Comparison of ENCODE assay signal across 27 cellular contexts in the genomic region with DNA sequence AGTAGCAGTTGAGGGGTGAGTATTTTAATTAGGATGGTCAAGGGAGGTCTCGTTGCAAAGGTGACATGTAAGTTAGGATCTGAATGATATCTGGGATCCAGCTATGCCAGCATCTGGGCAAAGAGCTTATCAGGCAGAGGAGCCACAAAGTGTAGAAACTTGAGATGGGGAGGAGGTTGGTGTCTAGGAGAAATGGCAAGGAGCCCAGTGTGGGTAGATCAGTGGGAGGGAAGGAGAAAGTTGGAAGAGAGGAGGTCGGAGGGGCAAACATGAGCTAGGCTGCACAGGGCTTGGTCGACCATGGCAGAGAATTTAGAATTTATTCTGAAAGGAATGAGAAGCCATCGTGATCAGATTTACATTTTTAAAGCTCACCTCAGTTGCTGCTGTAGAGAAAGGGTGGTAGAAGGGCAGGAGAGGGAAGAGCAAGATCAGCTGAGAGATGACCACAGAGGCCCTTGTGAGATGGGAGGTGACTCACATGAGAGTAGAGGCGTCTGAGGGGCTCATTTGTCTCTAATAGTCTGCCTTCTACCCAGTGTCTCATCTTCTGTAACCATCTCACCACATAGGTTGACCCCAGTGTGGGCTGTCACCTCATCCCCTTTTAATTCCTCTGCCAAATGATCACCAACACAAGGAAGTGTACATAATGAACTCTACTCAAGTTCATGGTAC.
A peak's percentile ranks its signal among the peaks of the same experiment; 100 is the strongest.
DNase-seq lines count a peak whose midpoint lies in the region; ATAC-seq, FAIRE-seq and TF ChIP-seq lines count a peak whose summit lies in the region.
"Had no signal": no experiment of that assay in that cellular context is flagged by ENCODE, and none has a peak within 500 bp of the region (broad histone marks: within the 10 kb centered on the region; RNA-seq: fewer than 3 reads in every experiment).

No MANE protein-coding gene starts in this region.

- H3K9me3 Mint-ChIP-seq in Calu3 (ENCODE audit: low read depth, unreplicated experiment) (peaks cover 18% of the 10 kb centered on the region), astrocyte (ENCODE audit: unreplicated experiment) (no peaks in the 10 kb centered on the region), nephron (no peaks in the 10 kb centered on the region)
- peaks cover 3% of the 10 kb centered on the region for H3K9me3 Mint-ChIP-seq in natural killer cell treated with Interleukin-12 subunit alpha and Interleukin-12 subunit beta and Interleukin-15 and Interleukin-18, amount 100 ng/mL, for 72 hours
- H3K9me3 Mint-ChIP-seq: activated T-cell treated with anti-CD3 and anti-CD28 coated beads, Interleukin-2, amount 50 U/mL, for 24 hours; nephron progenitor cell had no signal

- no peaks in the 10 kb centered on the region for H3K9me3 ChIP-seq in astrocyte (ENCODE audit: insufficient read depth, low read depth, low read length)
- H3K9me3 ChIP-seq: pancreas, transverse colon had no signal

- H4K20me1 ChIP-seq in astrocyte (ENCODE audit: insufficient read depth, low read length): no peaks in the 10 kb centered on the region

- peak overlapping the region; percentile 38 for H3K27ac Mint-ChIP-seq in Calu3 (ENCODE audit: unreplicated experiment)
- H3K27ac Mint-ChIP-seq in astrocyte (ENCODE audit: unreplicated experiment): peak overlapping the region; percentile 6
- peak overlapping the region in 2 of 3 experiments; percentile 35 to 77 for H3K27ac Mint-ChIP-seq in nephron
- H3K27ac Mint-ChIP-seq in natural killer cell treated with Interleukin-12 subunit alpha and Interleukin-12 subunit beta and Interleukin-15 and Interleukin-18, amount 100 ng/mL, for 72 hours: no peak overlapping the region
- H3K27ac Mint-ChIP-seq: activated T-cell treated with anti-CD3 and anti-CD28 coated beads, Interleukin-2, amount 50 U/mL, for 24 hours; nephron progenitor cell; T-helper 2 cell treated with Interferon-gamma antibody and Interleukin-4, amounts not matched to agents 5 μg/mL and 100 μg/mL, for 36 hours had no signal

- peak overlapping the region; percentile 69 for H3K27ac ChIP-seq in astrocyte (ENCODE audit: low read depth, low read length)
- H3K27ac ChIP-seq: transverse colon, VCaP had no signal

- H3K4me3 Mint-ChIP-seq in Calu3 (ENCODE audit: low read depth, unreplicated experiment) (no peak overlapping the region), astrocyte (ENCODE audit: unreplicated experiment) (no peak overlapping the region), nephron (no peak overlapping the region)
- H3K4me3 Mint-ChIP-seq in natural killer cell treated with Interleukin-12 subunit alpha and Interleukin-12 subunit beta and Interleukin-15 and Interleukin-18, amount 100 ng/mL, for 72 hours: no peak overlapping the region
- H3K4me3 Mint-ChIP-seq: activated T-cell treated with anti-CD3 and anti-CD28 coated beads, Interleukin-2, amount 50 U/mL, for 24 hours; central memory CD8-positive, alpha-beta T cell; nephron progenitor cell; T-helper 2 cell treated with Interferon-gamma antibody and Interleukin-4, amounts not matched to agents 5 μg/mL and 100 μg/mL, for 36 hours had no signal

- H2AFZ ChIP-seq in astrocyte (ENCODE audit: low read depth, low read length): no peak overlapping the region

- peaks cover 21% of the 10 kb centered on the region for H3K4me1 ChIP-seq in astrocyte (ENCODE audit: insufficient read depth, low read length)
- H3K4me1 ChIP-seq: transverse colon had no signal

- no TSS peak for BruUV-seq in Calu3 (replicated peaks; lab: Mats Ljungman, UMichigan)

- no peaks in the 10 kb centered on the region for H3K79me2 ChIP-seq in astrocyte (ENCODE audit: insufficient read depth, low read length)

- no peaks in the 10 kb centered on the region for H3K27me3 ChIP-seq in astrocyte (ENCODE audit: insufficient read depth, low read length)
- H3K27me3 ChIP-seq: MG63, pancreas, transverse colon had no signal

- CTCF ChIA-PET in Calu3 (lab: Charles Lee): no interaction called here

- H3K36me3 Mint-ChIP-seq in Calu3 (ENCODE audit: insufficient read depth, unreplicated experiment): peaks cover 4% of the 10 kb centered on the region
- H3K36me3 Mint-ChIP-seq in astrocyte (ENCODE audit: low read depth, unreplicated experiment): no peaks in the 10 kb centered on the region
- no peaks in the 10 kb centered on the region for H3K36me3 Mint-ChIP-seq in nephron (ENCODE audit: low read depth)
- no peaks in the 10 kb centered on the region for H3K36me3 Mint-ChIP-seq in natural killer cell treated with Interleukin-12 subunit alpha and Interleukin-12 subunit beta and Interleukin-15 and Interleukin-18, amount 100 ng/mL, for 72 hours

- TF ChIP-seq CTCF in Calu3 (IDR thresholded peaks at IDR 0.05; ENCODE audit: unreplicated experiment) (no peak), astrocyte (IDR thresholded peaks at IDR 0.05; ENCODE audit: insufficient read depth, low read depth, low read length) (no peak), nephron (IDR thresholded peaks at IDR 0.05; ENCODE audit: unreplicated experiment in 3 of 3) (no peak)

- no peaks in the 10 kb centered on the region for H3K27me3 Mint-ChIP-seq in Calu3 (ENCODE audit: unreplicated experiment)
- no peaks in the 10 kb centered on the region for H3K27me3 Mint-ChIP-seq in astrocyte (ENCODE audit: low read depth, unreplicated experiment)
- H3K27me3 Mint-ChIP-seq in nephron (ENCODE audit: low read depth): no peaks in the 10 kb centered on the region
- H3K27me3 Mint-ChIP-seq in natural killer cell treated with Interleukin-12 subunit alpha and Interleukin-12 subunit beta and Interleukin-15 and Interleukin-18, amount 100 ng/mL, for 72 hours: peaks cover 4 to 7% of the 10 kb centered on the region in 2 donors
- H3K27me3 Mint-ChIP-seq: activated T-cell treated with anti-CD3 and anti-CD28 coated beads, Interleukin-2, amount 50 U/mL, for 24 hours had no signal

- no peak overlapping the region for H3K4me3 ChIP-seq in astrocyte (ENCODE audit: insufficient read depth, low read depth, low read length)
- H3K4me3 ChIP-seq: MG63, pancreas, transverse colon had no signal

- no peaks in the 10 kb centered on the region for H3K36me3 ChIP-seq in astrocyte (ENCODE audit: insufficient read depth, low read length)
- H3K36me3 ChIP-seq: MG63, pancreas, transverse colon had no signal

- FAIRE-seq in astrocyte (lab: Jason Lieb, UNC): no peak
- FAIRE-seq: endometrium, GM12891, pancreas had no signal

- H3K4me1 Mint-ChIP-seq in Calu3 (ENCODE audit: low read depth, unreplicated experiment) (peaks cover 38% of the 10 kb centered on the region), astrocyte (ENCODE audit: low read depth, unreplicated experiment) (peaks cover 16% of the 10 kb centered on the region), nephron (peaks cover 17% of the 10 kb centered on the region)
- no peaks in the 10 kb centered on the region for H3K4me1 Mint-ChIP-seq in natural killer cell treated with Interleukin-12 subunit alpha and Interleukin-12 subunit beta and Interleukin-15 and Interleukin-18, amount 100 ng/mL, for 72 hours (ENCODE audit: low read depth in 2 of 2)
- H3K4me1 Mint-ChIP-seq: central memory CD8-positive, alpha-beta T cell had no signal

- ATAC-seq in natural killer cell treated with Interleukin-12 subunit alpha and Interleukin-12 subunit beta and Interleukin-15 and Interleukin-18, amount 100 ng/mL, for 72 hours: no peak
- ATAC-seq: pancreas had no signal

- DNase-seq in Calu3 (no peak), HT1080 (ENCODE audit: low read depth) (peak; percentile 78), astrocyte (ENCODE audit: low read depth) (peak; percentile 57), cerebellar nuclear complex (lab: John Stamatoyannopoulos, UW) (no peak), GF-D8 (lab: John Stamatoyannopoulos, UW) (no peak)
- DNase-seq in natural killer cell treated with Interleukin-12 subunit alpha and Interleukin-12 subunit beta and Interleukin-15 and Interleukin-18, amount 100 ng/mL, for 72 hours (ENCODE audit: low spot score): no peak
- DNase-seq: activated CD4-positive, alpha-beta T cell treated with anti-CD3 and anti-CD28 coated beads for 4 hours; activated gamma-delta T cell treated with Interleukin-2 at 50 U/mL for 16 hours; activated T-cell treated with anti-CD3 and anti-CD28 coated beads, Interleukin-2, amount 50 U/mL, for 24 hours; C1 segment of cervical spinal cord; dermis blood vessel endothelial cell; islet precursor cell; MG63; midbrain; NCI-H1417 treated with DMSO at 0.1 percent for 48 hours; NCI-H2081; NCI-H446 treated with DMSO at 0.1 percent for 48 hours; nephron progenitor cell; stimulated activated CD4-positive, alpha-beta T cell treated with anti-CD3 and anti-CD28 coated beads, Interleukin-2, amount 100 ng/mL, for 24 hours; transverse colon had no signal

- intact Hi-C loops in Calu3 (cut with micrococcal nuclease; ENCODE audit: unreplicated experiment): no loop called here

- no peak overlapping the region for H3K9ac ChIP-seq in astrocyte (ENCODE audit: low read length)

- no peak overlapping the region for H3K4me2 ChIP-seq in astrocyte (ENCODE audit: low read length)

Comparison
In these comparisons a context has a peak if more than half of its experiments do, and no peak if none do; other contexts are left out.
1. DNase-seq: peak in HT1080 (single experiment) and astrocyte (single experiment); none in Calu3 (single experiment), natural killer cell treated with Interleukin-12 subunit alpha and Interleukin-12 subunit beta and Interleukin-15 and Interleukin-18, amount 100 ng/mL, for 72 hours (single experiment), cerebellar nuclear complex (0 of 2) and GF-D8 (single experiment).
2. H3K27ac Mint-ChIP-seq: peak in Calu3 (single experiment), astrocyte (single experiment) and nephron (2 of 3); none in natural killer cell treated with Interleukin-12 subunit alpha and Interleukin-12 subunit beta and Interleukin-15 and Interleukin-18, amount 100 ng/mL, for 72 hours (0 of 2).